In genomic region chr22:24147666-24148065, GRCh38 we compare ENCODE assay signal across 11 cellular contexts. TPM values are rescaled to one million over a fixed set of nuclear protein-coding genes. Genes with fewer than 3 reads are reported as not detected.
DNase-seq lines count a peak whose midpoint lies in the region; ATAC-seq and TF ChIP-seq lines count a peak whose summit lies in the region.
"Had no signal": no experiment of that assay in that cellular context is flagged by ENCODE, and none has a peak within 500 bp of the region (broad histone marks: within the 10 kb centered on the region; RNA-seq: fewer than 3 reads in every experiment).

No MANE protein-coding gene starts in this region.

- 0 out of 2 replicates have a peak overlapping the region, but pooled peaks have one; percentile 16 for H3K27ac ChIP-seq in VCaP
- peak overlapping the region; percentile 58 for H3K27ac ChIP-seq in layer of hippocampus (ENCODE audit: low read depth, low read length)
- H3K27ac ChIP-seq in stomach smooth muscle (ENCODE audit: low read length), result peak overlapping the region; percentile 87
- H3K27ac ChIP-seq in Karpas-422 (ENCODE audit: low read length), result no peak overlapping the region

- H3K4me3 ChIP-seq in stomach smooth muscle (ENCODE audit: low read length in 2 of 2), result peak overlapping the region in 1 of 2 donors; percentile 44
- no peak overlapping the region for H3K4me3 ChIP-seq in Karpas-422 (ENCODE audit: low read length)
- H3K4me3 ChIP-seq: MG63 had no signal

- no peaks in the 10 kb centered on the region for H3K9me3 Mint-ChIP-seq in T-helper 2 cell treated with Interferon-gamma antibody and Interleukin-4, amounts not matched to agents 5 μg/mL and 100 μg/mL, for 36 hours

- peaks cover 34% of the 10 kb centered on the region for H3K4me1 Mint-ChIP-seq in T-helper 2 cell treated with Interferon-gamma antibody and Interleukin-4, amounts not matched to agents 5 μg/mL and 100 μg/mL, for 36 hours (ENCODE audit: low read depth)

- H3K79me2 ChIP-seq in Karpas-422 (ENCODE audit: low read length), result no peaks in the 10 kb centered on the region

- no peak for ATAC-seq in stimulated activated naive CD8-positive, alpha-beta T cell treated with anti-CD3 and anti-CD28 coated beads, Interleukin-15, Interleukin-2, amounts not matched to agents 100 U/mL and 50 U/mL, for 24 hours

- no peaks in the 10 kb centered on the region for H3K27me3 Mint-ChIP-seq in T-helper 2 cell treated with Interferon-gamma antibody and Interleukin-4, amounts not matched to agents 5 μg/mL and 100 μg/mL, for 36 hours (ENCODE audit: low read depth)

- H4K20me1 ChIP-seq in Karpas-422 (ENCODE audit: insufficient read depth, low read depth, low read length), result no peaks in the 10 kb centered on the region

- H3K4me2 ChIP-seq in Karpas-422 (ENCODE audit: low read depth, low read length, poor library complexity, severe bottlenecking), result no peak overlapping the region

- H3K9me2 ChIP-seq in Karpas-422 (replicated peaks; ENCODE audit: insufficient read depth, low read length), result no peaks in the 10 kb centered on the region

- H2AFZ ChIP-seq in Karpas-422 (ENCODE audit: low read length), result no peak overlapping the region

- H3K9me3 ChIP-seq in stomach smooth muscle (ENCODE audit: control insufficient read depth in 2 of 2, low read length in 2 of 2) (no peaks in the 10 kb centered on the region), Karpas-422 (ENCODE audit: low read length) (no peaks in the 10 kb centered on the region)
- H3K9me3 ChIP-seq: MG63 had no signal

- peaks cover 4% of the 10 kb centered on the region for H3K36me3 Mint-ChIP-seq in T-helper 2 cell treated with Interferon-gamma antibody and Interleukin-4, amounts not matched to agents 5 μg/mL and 100 μg/mL, for 36 hours (ENCODE audit: low read depth)

- H3K27ac Mint-ChIP-seq in T-helper 2 cell treated with Interferon-gamma antibody and Interleukin-4, amounts not matched to agents 5 μg/mL and 100 μg/mL, for 36 hours, result peak overlapping the region; percentile 78

- peaks cover 79% of the 10 kb centered on the region for H3K4me1 ChIP-seq in stomach smooth muscle (ENCODE audit: control insufficient read depth, insufficient read depth, low read length)
- H3K4me1 ChIP-seq in Karpas-422 (ENCODE audit: low read length), result peaks cover 38% of the 10 kb centered on the region

- DNase-seq in T-helper 2 cell treated with Interferon-gamma antibody and Interleukin-4, amounts not matched to agents 5 μg/mL and 100 μg/mL, for 36 hours (ENCODE audit: low spot score), result no peak
- no peak for DNase-seq in T-helper 2 cell
- DNase-seq in NCI-H1105 (lab: John Stamatoyannopoulos, UW), result no peak
- no peak for DNase-seq in Karpas-422
- DNase-seq in stimulated activated naive CD8-positive, alpha-beta T cell treated with anti-CD3 and anti-CD28 coated beads, Interleukin-15, Interleukin-2, amounts not matched to agents 100 U/mL and 50 U/mL, for 24 hours, result no peak
- DNase-seq: activated CD4-positive, alpha-beta T cell treated with anti-CD3 and anti-CD28 coated beads for 4 hours; stimulated activated naive CD4-positive, alpha-beta T cell treated with Interleukin-2 at 50 U/mL for 16 hours had no signal

- H3K36me3 ChIP-seq in stomach smooth muscle (ENCODE audit: control insufficient read depth in 2 of 2, insufficient read depth in 2 of 2, low read length in 2 of 2) (no peaks in the 10 kb centered on the region), Karpas-422 (ENCODE audit: insufficient read depth, low read length) (no peaks in the 10 kb centered on the region)
- H3K36me3 ChIP-seq: MG63 had no signal

- H3K9ac ChIP-seq in stomach smooth muscle (ENCODE audit: low read length in 2 of 2) (peak overlapping the region in 1 of 2 donors; percentile 36), Karpas-422 (ENCODE audit: low read length) (no peak overlapping the region)

- H3K4me3 Mint-ChIP-seq in T-helper 2 cell treated with Interferon-gamma antibody and Interleukin-4, amounts not matched to agents 5 μg/mL and 100 μg/mL, for 36 hours, result no peak overlapping the region

- H3K27me3 ChIP-seq in layer of hippocampus (ENCODE audit: control insufficient read depth, insufficient read depth, low read length) (no peaks in the 10 kb centered on the region), stomach smooth muscle (ENCODE audit: control insufficient read depth in 1 of 2, insufficient read depth in 2 of 2, low read length in 2 of 2) (no peaks in the 10 kb centered on the region), Karpas-422 (ENCODE audit: low read length) (no peaks in the 10 kb centered on the region)
- H3K27me3 ChIP-seq: MG63 had no signal

- TF ChIP-seq CTCF in VCaP (conservative IDR thresholded peaks at IDR 0.05), result no peak

RNA-seq across cellular contexts. Expression of gene SUSD2, which starts 33.6 kb away (rescaled TPM):
- 0.14 and 0.26 TPM in 2 replicates for total RNA-seq in Karpas-422 (2014; rRNA removed; shearing (Covaris generic); ENCODE audit: low replicate concordance)
